ENCODE assay signal across 30 cellular contexts in the genomic region with DNA sequence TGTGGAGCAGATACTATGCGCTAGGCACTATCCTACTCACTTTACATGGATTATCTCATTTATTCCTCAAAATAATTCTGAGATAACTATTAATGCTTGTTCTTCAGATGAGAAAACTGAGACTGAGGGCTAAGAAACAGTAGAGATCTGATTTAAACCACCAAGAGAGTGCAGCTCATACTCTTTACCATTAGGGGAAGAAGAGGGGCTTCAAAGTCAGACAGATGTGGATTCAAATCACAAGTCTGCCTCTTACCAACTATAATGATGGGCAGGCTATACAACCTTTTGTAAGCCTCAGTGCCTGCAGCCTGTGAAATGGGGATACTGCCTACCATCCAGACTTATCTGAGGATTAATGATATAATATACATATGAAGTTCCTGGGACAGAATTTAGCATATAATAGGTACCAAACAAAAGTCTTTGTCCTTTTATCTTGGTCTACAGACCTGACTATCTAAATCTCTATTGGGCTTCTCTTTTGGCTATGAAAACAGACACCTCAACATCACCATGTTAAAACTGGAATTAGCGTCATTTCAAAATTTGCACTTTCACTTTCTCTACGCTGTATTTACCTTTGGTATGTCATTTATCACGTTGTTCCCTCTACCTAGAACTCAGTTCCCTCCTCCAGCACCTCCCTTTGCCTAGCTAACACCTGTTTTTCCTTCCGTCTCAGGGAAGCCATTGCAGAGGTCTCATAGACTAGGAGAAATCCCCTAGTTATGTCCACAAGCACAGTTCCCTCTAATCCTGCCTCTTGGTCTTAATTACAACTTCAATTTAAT. TPM values are rescaled to one million over a fixed set of nuclear protein-coding genes. Genes with fewer than 3 reads are reported as not detected.
DNase-seq lines count a peak whose midpoint lies in the region; ATAC-seq and TF ChIP-seq lines count a peak whose summit lies in the region.
"Had no signal": no experiment of that assay in that cellular context is flagged by ENCODE, and none has a peak within 500 bp of the region (broad histone marks: within the 10 kb centered on the region; RNA-seq: fewer than 3 reads in every experiment).

No MANE protein-coding gene starts in this region.

- H3K4me1 ChIP-seq in endocrine pancreas (ENCODE audit: control insufficient read depth, insufficient read depth, low read length): no peaks in the 10 kb centered on the region
- H3K4me1 ChIP-seq: adrenal gland, esophagus muscularis mucosa, left ventricle myocardium inferior had no signal

- no peak for DNase-seq in activated CD8-positive, alpha-beta memory T cell treated with anti-CD3 and anti-CD28 coated beads, Interleukin-2, amount 10 ng/mL, durations not matched to agents 7 days and 5 days
- no peak for DNase-seq in activated CD8-positive, alpha-beta memory T cell treated with anti-CD3 and anti-CD28 coated beads, Interleukin-2, amount 50 U/mL, for 4 hours
- peak; percentile 40 for DNase-seq in OCI-M1 (lab: John Stamatoyannopoulos, UW)
- no peak for DNase-seq in type B pancreatic cell (ENCODE audit: extremely low spot score, unreplicated experiment)
- no peak for DNase-seq in NOMO-1 treated with dmso at 0.1 percent for 144 hours (lab: John Stamatoyannopoulos, UW; ENCODE audit: unreplicated experiment)
- no peak for DNase-seq in NCI-H1092 treated with DMSO at 0.1 percent for 48 hours (lab: John Stamatoyannopoulos, UW)
- no peak for DNase-seq in activated T-helper 1 cell treated with anti-CD3 and anti-CD28 coated beads, Interleukin-12 subunit alpha, Interleukin-12 subunit beta, Interleukin-2, Interleukin-4 antibody, amounts not matched to agents 30 ng/mL and 10 ng/mL and 1 ng/mL, durations not matched to agents 14 hours and 24 hours and 36 hours (ENCODE audit: low spot score)
- DNase-seq: 8988T; activated CD4-positive, alpha-beta T cell treated with anti-CD3 and anti-CD28 coated beads, Interleukin-2, amount 50 U/mL, for 48 hours; activated naive CD4-positive, alpha-beta T cell treated with Interleukin-2 at 50 U/mL for 16 hours; activated T-cell treated with anti-CD3 and anti-CD28 coated beads for 4 hours; adrenal gland; brain microvascular endothelial cell; effector memory CD4-positive, alpha-beta T cell; foreskin melanocyte; hippocampal formation; left ventricle myocardium inferior; NCI-H1048; NCI-H187 treated with DMSO at 0.1 percent for 48 hours; NCI-H748 treated with DMSO at 0.1 percent for 48 hours; posterior cingulate gyrus; SK-N-SH; stimulated activated CD8-positive, alpha-beta memory T cell treated with anti-CD3 and anti-CD28 coated beads, Interleukin-4, amount 100 ng/mL, for 48 hours; T-helper 9 cell; WERI-Rb-1 had no signal

- H3K9me3 Mint-ChIP-seq in activated CD8-positive, alpha-beta memory T cell treated with anti-CD3 and anti-CD28 coated beads, Interleukin-2, amount 10 ng/mL, durations not matched to agents 7 days and 5 days (ENCODE audit: low read depth): no peaks in the 10 kb centered on the region
- H3K9me3 Mint-ChIP-seq in type B pancreatic cell: peaks cover 6% of the 10 kb centered on the region
- H3K9me3 Mint-ChIP-seq in activated T-helper 1 cell treated with anti-CD3 and anti-CD28 coated beads, Interleukin-12 subunit alpha, Interleukin-12 subunit beta, Interleukin-2, Interleukin-4 antibody, amounts not matched to agents 30 ng/mL and 10 ng/mL and 1 ng/mL, durations not matched to agents 14 hours and 24 hours and 36 hours: no peaks in the 10 kb centered on the region
- H3K9me3 Mint-ChIP-seq: mesothelial cell of epicardium had no signal

- peak overlapping the region; percentile 80 for H3K4me3 ChIP-seq in endocrine pancreas (ENCODE audit: control insufficient read depth, insufficient read depth, low read length)
- H3K4me3 ChIP-seq: adrenal gland, esophagus muscularis mucosa, left ventricle myocardium inferior had no signal

- no peak for TF ChIP-seq CTCF in type B pancreatic cell (conservative IDR thresholded peaks at IDR 0.05)

- peak overlapping the region; percentile 38 for H3K27ac Mint-ChIP-seq in activated CD8-positive, alpha-beta memory T cell treated with anti-CD3 and anti-CD28 coated beads, Interleukin-2, amount 10 ng/mL, durations not matched to agents 7 days and 5 days
- peak overlapping the region; percentile 32 for H3K27ac Mint-ChIP-seq in type B pancreatic cell
- H3K27ac Mint-ChIP-seq in activated T-helper 1 cell treated with anti-CD3 and anti-CD28 coated beads, Interleukin-12 subunit alpha, Interleukin-12 subunit beta, Interleukin-2, Interleukin-4 antibody, amounts not matched to agents 30 ng/mL and 10 ng/mL and 1 ng/mL, durations not matched to agents 14 hours and 24 hours and 36 hours: no peak overlapping the region
- H3K27ac Mint-ChIP-seq: mesothelial cell of epicardium had no signal

- no peaks in the 10 kb centered on the region for H3K27me3 ChIP-seq in endocrine pancreas (ENCODE audit: control insufficient read depth, insufficient read depth, low read length)
- H3K27me3 ChIP-seq: adrenal gland, brain microvascular endothelial cell, esophagus muscularis mucosa had no signal

- H3K4me3 Mint-ChIP-seq in activated CD8-positive, alpha-beta memory T cell treated with anti-CD3 and anti-CD28 coated beads, Interleukin-2, amount 10 ng/mL, durations not matched to agents 7 days and 5 days: peak overlapping the region; percentile 51
- peak overlapping the region; percentile 53 for H3K4me3 Mint-ChIP-seq in type B pancreatic cell
- H3K4me3 Mint-ChIP-seq in activated T-helper 1 cell treated with anti-CD3 and anti-CD28 coated beads, Interleukin-12 subunit alpha, Interleukin-12 subunit beta, Interleukin-2, Interleukin-4 antibody, amounts not matched to agents 30 ng/mL and 10 ng/mL and 1 ng/mL, durations not matched to agents 14 hours and 24 hours and 36 hours: no peak overlapping the region
- H3K4me3 Mint-ChIP-seq: mesothelial cell of epicardium had no signal

- no peaks in the 10 kb centered on the region for H3K36me3 ChIP-seq in endocrine pancreas (ENCODE audit: control insufficient read depth, insufficient read depth, low read length)
- H3K36me3 ChIP-seq: adrenal gland, brain microvascular endothelial cell, esophagus muscularis mucosa, left ventricle myocardium inferior, WERI-Rb-1 had no signal

- H3K4me1 Mint-ChIP-seq in activated CD8-positive, alpha-beta memory T cell treated with anti-CD3 and anti-CD28 coated beads, Interleukin-2, amount 10 ng/mL, durations not matched to agents 7 days and 5 days: peaks cover 8% of the 10 kb centered on the region
- H3K4me1 Mint-ChIP-seq in type B pancreatic cell (ENCODE audit: unreplicated experiment): no peaks in the 10 kb centered on the region
- H3K4me1 Mint-ChIP-seq in activated T-helper 1 cell treated with anti-CD3 and anti-CD28 coated beads, Interleukin-12 subunit alpha, Interleukin-12 subunit beta, Interleukin-2, Interleukin-4 antibody, amounts not matched to agents 30 ng/mL and 10 ng/mL and 1 ng/mL, durations not matched to agents 14 hours and 24 hours and 36 hours (ENCODE audit: low read depth): peaks cover 6% of the 10 kb centered on the region
- H3K4me1 Mint-ChIP-seq: mesothelial cell of epicardium had no signal

- CTCF ChIA-PET in activated CD8-positive, alpha-beta memory T cell treated with anti-CD3 and anti-CD28 coated beads, Interleukin-2, amount 10 ng/mL, durations not matched to agents 7 days and 5 days (lab: Charles Lee): interaction anchor here (0.8 to 1.6 kb wide), 3 partner anchors 13 to 16 kb away, joined by 3 to 9 read pairs (median 6); a partner anchor contains a TSS

- peaks cover 22% of the 10 kb centered on the region for H3K36me3 Mint-ChIP-seq in activated CD8-positive, alpha-beta memory T cell treated with anti-CD3 and anti-CD28 coated beads, Interleukin-2, amount 10 ng/mL, durations not matched to agents 7 days and 5 days
- H3K36me3 Mint-ChIP-seq in type B pancreatic cell: peaks cover 4% of the 10 kb centered on the region
- H3K36me3 Mint-ChIP-seq in activated T-helper 1 cell treated with anti-CD3 and anti-CD28 coated beads, Interleukin-12 subunit alpha, Interleukin-12 subunit beta, Interleukin-2, Interleukin-4 antibody, amounts not matched to agents 30 ng/mL and 10 ng/mL and 1 ng/mL, durations not matched to agents 14 hours and 24 hours and 36 hours (ENCODE audit: low read depth): peaks cover 11% of the 10 kb centered on the region
- H3K36me3 Mint-ChIP-seq: mesothelial cell of epicardium had no signal

- no peaks in the 10 kb centered on the region for H3K9me3 ChIP-seq in endocrine pancreas (ENCODE audit: control insufficient read depth, low read length)
- H3K9me3 ChIP-seq: adrenal gland, esophagus muscularis mucosa, left ventricle myocardium inferior, SK-N-SH had no signal

- no peaks in the 10 kb centered on the region for H3K27me3 Mint-ChIP-seq in activated CD8-positive, alpha-beta memory T cell treated with anti-CD3 and anti-CD28 coated beads, Interleukin-2, amount 10 ng/mL, durations not matched to agents 7 days and 5 days
- H3K27me3 Mint-ChIP-seq in type B pancreatic cell: no peaks in the 10 kb centered on the region
- no peaks in the 10 kb centered on the region for H3K27me3 Mint-ChIP-seq in activated T-helper 1 cell treated with anti-CD3 and anti-CD28 coated beads, Interleukin-12 subunit alpha, Interleukin-12 subunit beta, Interleukin-2, Interleukin-4 antibody, amounts not matched to agents 30 ng/mL and 10 ng/mL and 1 ng/mL, durations not matched to agents 14 hours and 24 hours and 36 hours (ENCODE audit: insufficient read depth)

- peak overlapping the region; percentile 26 for H3K9ac ChIP-seq in endocrine pancreas (ENCODE audit: control insufficient read depth, insufficient read depth, low read length)
- H3K9ac ChIP-seq: SK-N-SH had no signal

- ATAC-seq in activated CD8-positive, alpha-beta memory T cell treated with anti-CD3 and anti-CD28 coated beads, Interleukin-2, amount 10 ng/mL, durations not matched to agents 7 days and 5 days: peak; percentile 42
- ATAC-seq: HCT116, sciatic nerve had no signal

- intact Hi-C loops in activated T-helper 1 cell treated with anti-CD3 and anti-CD28 coated beads, Interleukin-12 subunit alpha, Interleukin-12 subunit beta, Interleukin-2, Interleukin-4 antibody, amounts not matched to agents 30 ng/mL and 10 ng/mL and 1 ng/mL, durations not matched to agents 14 hours and 24 hours and 36 hours (cut with micrococcal nuclease): loop anchor here (2.0 kb wide), 1 partner anchor 13 kb away; no protein-coding TSS in a partner anchor

RNA-seq across cellular contexts. Expression of a gene that starts 13.8 kb away (rescaled TPM):
- total RNA-seq in activated CD8-positive, alpha-beta memory T cell treated with anti-CD3 and anti-CD28 coated beads, Interleukin-2, amount 10 ng/mL, durations not matched to agents 7 days and 5 days: 10 to 100 TPM; 13.9 to 21.9 TPM
- total RNA-seq in type B pancreatic cell (ENCODE audit: low replicate concordance): 11.4 and 11.6 TPM in 2 replicates
- total RNA-seq in activated T-helper 1 cell treated with anti-CD3 and anti-CD28 coated beads, Interleukin-12 subunit alpha, Interleukin-12 subunit beta, Interleukin-2, Interleukin-4 antibody, amounts not matched to agents 30 ng/mL and 10 ng/mL and 1 ng/mL, durations not matched to agents 14 hours and 24 hours and 36 hours: 23.0 and 26.5 TPM in 2 replicates

RNA-seq across cellular contexts. Expression of a gene that starts 17.4 kb away (rescaled TPM):
- total RNA-seq in activated CD8-positive, alpha-beta memory T cell treated with anti-CD3 and anti-CD28 coated beads, Interleukin-2, amount 10 ng/mL, durations not matched to agents 7 days and 5 days: 1 to 10 TPM; 7.0 to 9.8 TPM
- total RNA-seq in type B pancreatic cell (ENCODE audit: low replicate concordance): 2.0 and 8.3 TPM in 2 replicates
- total RNA-seq in activated T-helper 1 cell treated with anti-CD3 and anti-CD28 coated beads, Interleukin-12 subunit alpha, Interleukin-12 subunit beta, Interleukin-2, Interleukin-4 antibody, amounts not matched to agents 30 ng/mL and 10 ng/mL and 1 ng/mL, durations not matched to agents 14 hours and 24 hours and 36 hours: 5.3 and 5.5 TPM in 2 replicates

RNA-seq across cellular contexts. Expression of a gene that starts 59.4 kb away (rescaled TPM):
- 10 to 100 TPM; 34.0 to 42.9 TPM for total RNA-seq in activated CD8-positive, alpha-beta memory T cell treated with anti-CD3 and anti-CD28 coated beads, Interleukin-2, amount 10 ng/mL, durations not matched to agents 7 days and 5 days
- total RNA-seq in type B pancreatic cell (ENCODE audit: low replicate concordance): 79.9 and 95.5 TPM in 2 replicates
- 59.0 and 60.8 TPM in 2 replicates for total RNA-seq in activated T-helper 1 cell treated with anti-CD3 and anti-CD28 coated beads, Interleukin-12 subunit alpha, Interleukin-12 subunit beta, Interleukin-2, Interleukin-4 antibody, amounts not matched to agents 30 ng/mL and 10 ng/mL and 1 ng/mL, durations not matched to agents 14 hours and 24 hours and 36 hours
